8 cellular contexts compared by ENCODE assay signal in the genomic region with DNA sequence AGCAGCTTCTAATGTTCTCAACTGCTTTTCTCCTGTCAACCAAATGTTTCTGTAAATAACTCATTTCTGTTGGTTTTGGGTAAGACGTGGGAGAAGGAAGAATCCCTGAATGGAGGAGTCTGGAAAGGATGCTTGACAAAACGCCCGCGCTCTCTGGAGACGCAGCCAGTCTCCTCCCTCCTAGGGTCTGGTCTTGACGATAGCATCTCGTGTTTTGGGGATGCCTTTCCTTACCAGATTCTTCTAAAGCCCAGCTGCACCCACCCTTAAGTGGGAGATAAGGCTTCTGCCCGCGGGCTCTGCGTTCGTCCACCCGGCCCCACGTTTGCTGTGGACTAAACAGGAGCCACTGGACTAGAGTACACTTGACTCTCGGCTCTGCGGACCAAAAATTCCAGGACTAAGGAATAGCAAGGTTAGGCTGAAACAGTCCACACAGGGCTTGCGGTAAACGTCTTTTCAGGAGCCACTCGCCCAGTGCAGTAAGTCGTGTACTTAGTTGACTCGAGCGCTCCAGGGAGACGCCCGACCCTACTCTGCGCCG. TPM values are rescaled to one million over a fixed set of nuclear protein-coding genes. Genes with fewer than 3 reads are reported as not detected.
DNase-seq lines count a peak whose midpoint lies in the region; ATAC-seq, FAIRE-seq and TF ChIP-seq lines count a peak whose summit lies in the region.

No MANE protein-coding gene starts in this region.

- H3K36me3 ChIP-seq in IMR-90 (ENCODE audit: control insufficient read depth, insufficient read depth, low read length) (peaks cover 10% of the 10 kb centered on the region), K562 (ENCODE audit: control insufficient read depth, insufficient read depth, low read length) (peaks cover 29% of the 10 kb centered on the region), iPS-20b (ENCODE audit: insufficient read depth, low read depth, low read length) (peaks cover 22% of the 10 kb centered on the region), small intestine (ENCODE audit: control insufficient read depth in 2 of 2, insufficient read depth in 2 of 2, low read length in 2 of 2) (no peaks in the 10 kb centered on the region), OCI-LY7 (ENCODE audit: insufficient read depth, low read length) (no peaks in the 10 kb centered on the region), Karpas-422 (ENCODE audit: insufficient read depth, low read length) (no peaks in the 10 kb centered on the region)

- FAIRE-seq in K562 (lab: Jason Lieb, UNC) (peak; percentile 48), small intestine (lab: Jason Lieb, UNC) (no peak), HTR-8/SVneo (lab: Jason Lieb, UNC) (no peak)

- peak overlapping the region; percentile 41; the same call in 1 of the 2 replicates for H3K23ac ChIP-seq in IMR-90 (ENCODE audit: low read depth, low read length)

- H2AK5ac ChIP-seq in IMR-90 (ENCODE audit: low read depth, low read length): no peak overlapping the region

- no peak overlapping the region for H3K18ac ChIP-seq in IMR-90 (ENCODE audit: low read depth, low read length)

- peak overlapping the region; percentile 23; the same call in 1 of the 3 replicates for H2BK15ac ChIP-seq in IMR-90 (ENCODE audit: low read depth, low read length)

- ATAC-seq in IMR-90 (ENCODE audit: low read depth): peak; percentile 54
- peak; percentile 20 for ATAC-seq in K562

- H4K91ac ChIP-seq in IMR-90 (ENCODE audit: insufficient read depth, low read depth, low read length): peak overlapping the region; percentile 54; the same call in 1 of the 2 replicates

- TF ChIP-seq EP300 in K562 (IDR thresholded peaks at IDR 0.05; ENCODE audit: low read length): no peak

- TF ChIP-seq CTCF in IMR-90 (conservative IDR thresholded peaks at IDR 0.05; ENCODE audit: low read depth, low read length): no peak
- TF ChIP-seq CTCF in K562 (IDR thresholded peaks at IDR 0.05 in 2 of 3, conservative IDR thresholded peaks at IDR 0.05 in 1 of 3; ENCODE audit: insufficient read depth in 2 of 3, low read depth in 1 of 3, low read length in 3 of 3): no peak
- TF ChIP-seq CTCF in OCI-LY7 (conservative IDR thresholded peaks at IDR 0.05; ENCODE audit: low read length): no peak

- POLR2A ChIA-PET in IMR-90 (lab: Charles Lee; ENCODE audit: unreplicated experiment): interaction anchor here (1.4 kb wide), 1 partner anchor 12 kb away, joined by 6 read pairs; no protein-coding TSS in a partner anchor
- POLR2A ChIA-PET in K562 (lab: Yijun Ruan, JAX): interaction anchor here (0.8 to 2.8 kb wide), 8 partner anchors 8 to 87 kb away, joined by 3 to 22 read pairs (median 4); no protein-coding TSS in a partner anchor
- POLR2A ChIA-PET in OCI-LY7 (lab: Charles Lee): no interaction called here

- CTCF ChIA-PET in IMR-90 (lab: Yijun Ruan, JAX): interaction anchor here (1.1 kb wide), 1 partner anchor 11 kb away, joined by 9 read pairs; no protein-coding TSS in a partner anchor
- CTCF ChIA-PET in K562 (lab: Yijun Ruan, JAX; ENCODE audit: low intra/inter-chr PET ratio): interaction anchor here (1.5 kb wide), 1 partner anchor 88 kb away, joined by 4 read pairs; no protein-coding TSS in a partner anchor
- CTCF ChIA-PET in OCI-LY7 (lab: Charles Lee; ENCODE audit: unreplicated experiment): no interaction called here

- H3K4ac ChIP-seq in IMR-90 (ENCODE audit: low read depth, low read length): peak overlapping the region; percentile 94

- H3K9me3 ChIP-seq in IMR-90 (ENCODE audit: control insufficient read depth, insufficient read depth, low read length) (no peaks in the 10 kb centered on the region), K562 (replicated peaks; ENCODE audit: control insufficient read depth, insufficient read depth, low read depth, low read length) (no peaks in the 10 kb centered on the region), iPS-20b (ENCODE audit: insufficient read depth, low read depth, low read length) (no peaks in the 10 kb centered on the region), small intestine (ENCODE audit: control insufficient read depth, low read depth) (no peaks in the 10 kb centered on the region), OCI-LY7 (ENCODE audit: low read length) (no peaks in the 10 kb centered on the region), Karpas-422 (ENCODE audit: low read length) (no peaks in the 10 kb centered on the region)

- H4K20me1 ChIP-seq in IMR-90 (ENCODE audit: insufficient read depth, low read length): no peaks in the 10 kb centered on the region
- H4K20me1 ChIP-seq in K562 (replicated peaks; ENCODE audit: control insufficient read depth, insufficient read depth, low read length): no peaks in the 10 kb centered on the region
- no peaks in the 10 kb centered on the region for H4K20me1 ChIP-seq in OCI-LY7 (ENCODE audit: insufficient read depth, low read length)
- H4K20me1 ChIP-seq in Karpas-422 (ENCODE audit: insufficient read depth, low read depth, low read length): no peaks in the 10 kb centered on the region

- H3K56ac ChIP-seq in IMR-90 (ENCODE audit: extremely low read depth, insufficient read depth, low read length): no peak overlapping the region

- H3K4me3 ChIP-seq in IMR-90 (ENCODE audit: insufficient read depth, low read depth, low read length): peak overlapping the region; percentile 60
- H3K4me3 ChIP-seq in K562: peak overlapping the region; percentile 55
- peak overlapping the region; percentile 78 for H3K4me3 ChIP-seq in iPS-20b (ENCODE audit: low read length)
- H3K4me3 ChIP-seq in small intestine (ENCODE audit: low read depth in 1 of 2, low read length in 2 of 2): peak overlapping the region in 1 of 2 donors; percentile 57
- no peak overlapping the region for H3K4me3 ChIP-seq in OCI-LY7 (ENCODE audit: low read depth, low read length, poor library complexity, severe bottlenecking)
- no peak overlapping the region for H3K4me3 ChIP-seq in Karpas-422 (ENCODE audit: low read length)

- no peak overlapping the region for H2BK5ac ChIP-seq in IMR-90 (ENCODE audit: low read depth, low read length, poor library complexity, severe bottlenecking)

- H3K27ac ChIP-seq in IMR-90 (ENCODE audit: insufficient read depth, low read length): no peak overlapping the region
- H3K27ac ChIP-seq in K562 (ENCODE audit: extremely low read depth, low read depth, low read length): peak overlapping the region; percentile 82
- H3K27ac ChIP-seq in iPS-20b (ENCODE audit: low read length): no peak overlapping the region
- peak overlapping the region; percentile 36 to 94 for H3K27ac ChIP-seq in small intestine (ENCODE audit: low read depth in 1 of 2, low read length in 1 of 2)
- H3K27ac ChIP-seq in OCI-LY7 (ENCODE audit: low read depth, low read length, poor library complexity, severe bottlenecking): no peak overlapping the region
- H3K27ac ChIP-seq in Karpas-422 (ENCODE audit: low read length): no peak overlapping the region

- TF ChIP-seq POLR2A in IMR-90 (IDR thresholded peaks at IDR 0.05; ENCODE audit: low read depth, low read length): no peak
- no peak for TF ChIP-seq POLR2A in K562 (conservative IDR thresholded peaks at IDR 0.05)

- in situ Hi-C loops in IMR-90 (cut with MboI; ENCODE audit: low sequenced_read_pairs) (no loop called here), K562 (cut with MboI) (no loop called here)

- no peak overlapping the region for H3K9ac ChIP-seq in IMR-90 (ENCODE audit: low read depth, low read length)
- peak overlapping the region; percentile 78 to 93 for H3K9ac ChIP-seq in K562 (ENCODE audit: insufficient read depth in 1 of 2, low read depth in 2 of 2, low read length in 2 of 2)
- H3K9ac ChIP-seq in iPS-20b (ENCODE audit: low read depth, low read length): peak overlapping the region; percentile 55; the same call in 1 of the 2 replicates
- no peak overlapping the region for H3K9ac ChIP-seq in Karpas-422 (ENCODE audit: low read length)

- H2BK120ac ChIP-seq in IMR-90 (ENCODE audit: low read depth, low read length): peak overlapping the region; percentile 55; the same call in 1 of the 2 replicates

- H3K14ac ChIP-seq in IMR-90 (replicated peaks; ENCODE audit: low read depth, low read length): peak overlapping the region; percentile 44; the same call in 1 of the 2 replicates

- no peak overlapping the region for H2BK20ac ChIP-seq in IMR-90 (ENCODE audit: low read depth, low read length)

- intact Hi-C loops in IMR-90 (cut with micrococcal nuclease): loop anchor here (2.0 kb wide), 1 partner anchor 41 kb away; no protein-coding TSS in a partner anchor
- intact Hi-C loops in K562 (cut with micrococcal nuclease): no loop called here
- intact Hi-C loops in OCI-LY7 (cut with micrococcal nuclease; ENCODE audit: unreplicated experiment): no loop called here

- H3K27me3 ChIP-seq in IMR-90 (ENCODE audit: control insufficient read depth, insufficient read depth, low read length) (no peaks in the 10 kb centered on the region), K562 (ENCODE audit: control insufficient read depth in 2 of 2, insufficient read depth in 2 of 2, low read length in 2 of 2) (no peaks in the 10 kb centered on the region), iPS-20b (ENCODE audit: insufficient read depth, low read length) (peaks cover 25% of the 10 kb centered on the region), small intestine (ENCODE audit: control insufficient read depth in 2 of 2, insufficient read depth in 2 of 2, low read length in 2 of 2) (no peaks in the 10 kb centered on the region), Karpas-422 (ENCODE audit: low read length) (no peaks in the 10 kb centered on the region)

- H3K4me1 ChIP-seq in IMR-90 (ENCODE audit: control insufficient read depth, insufficient read depth, low read length) (no peaks in the 10 kb centered on the region; the same call in 1 of the 2 replicates), K562 (replicated peaks in 1 of 2; ENCODE audit: control insufficient read depth in 2 of 2, insufficient read depth in 2 of 2, low read length in 2 of 2) (peaks cover 15 to 20% of the 10 kb centered on the region in 2 experiments; a peak in 4 of 5 replicates), iPS-20b (ENCODE audit: insufficient read depth, low read length) (no peaks in the 10 kb centered on the region), small intestine (ENCODE audit: control insufficient read depth in 2 of 2, insufficient read depth in 1 of 2, low read depth in 1 of 2, low read length in 1 of 2) (no peaks in the 10 kb centered on the region), OCI-LY7 (ENCODE audit: insufficient read depth, low read length, poor library complexity, severe bottlenecking) (no peaks in the 10 kb centered on the region), Karpas-422 (ENCODE audit: low read length) (no peaks in the 10 kb centered on the region)

- H2AFZ ChIP-seq in IMR-90 (replicated peaks; ENCODE audit: low read length, poor library complexity) (peak overlapping the region; percentile 99), K562 (ENCODE audit: low read depth, low read length) (peak overlapping the region; percentile 90), OCI-LY7 (ENCODE audit: low read length) (no peak overlapping the region), Karpas-422 (ENCODE audit: low read length) (no peak overlapping the region)

- H3K79me2 ChIP-seq in K562 (ENCODE audit: control insufficient read depth, insufficient read depth, low read length) (peaks cover 28% of the 10 kb centered on the region), OCI-LY7 (ENCODE audit: insufficient read depth, low read depth, low read length) (no peaks in the 10 kb centered on the region), Karpas-422 (ENCODE audit: low read length) (no peaks in the 10 kb centered on the region)

- H4K8ac ChIP-seq in IMR-90 (ENCODE audit: low read depth in 2 of 2, low read length in 2 of 2): peak overlapping the region; percentile 84 to 85; a peak in 2 of 4 replicates

- H4K5ac ChIP-seq in IMR-90 (ENCODE audit: low read depth, low read length): peak overlapping the region; percentile 1; the same call in 1 of the 2 replicates

- H3K9me1 ChIP-seq in IMR-90 (ENCODE audit: insufficient read depth, low read length) (peaks cover 11% of the 10 kb centered on the region; the same call in 1 of the 2 replicates), K562 (ENCODE audit: control insufficient read depth, insufficient read depth, low read length) (no peaks in the 10 kb centered on the region)

- H3K9me2 ChIP-seq in OCI-LY7 (ENCODE audit: insufficient read depth, low read length) (no peaks in the 10 kb centered on the region), Karpas-422 (replicated peaks; ENCODE audit: insufficient read depth, low read length) (no peaks in the 10 kb centered on the region)

- 3% methylated on average over 16 of the region's 25 CpGs; no CpG with 5 or more reads in 1 of the 2 experiments for WGBS in IMR-90 (ENCODE audit: extremely low coverage in 2 of 2, insufficient read length in 1 of 2), 2 experiments
- WGBS in K562 (ENCODE audit: insufficient coverage, low coverage, missing lambda C conversion rate): 4% methylated on average over 16 of the region's 25 CpGs
- 4 to 8% (median 5%) methylated on average over 25 of the region's 25 CpGs for WGBS in small intestine, 3 donors

- DNase-seq in IMR-90 (peak; percentile 23), K562 (ENCODE audit: extremely low read depth in 1 of 4, low spot score in 3 of 4) (peak; percentile 41 to 63 (median 60)), small intestine (no peak), kidney glomerular epithelial cell (lab: John Stamatoyannopoulos, UW) (no peak), OCI-LY7 (ENCODE audit: low spot score) (no peak), HTR-8/SVneo (ENCODE audit: insufficient read length, low spot score) (no peak), Karpas-422 (no peak)

- peak overlapping the region; percentile 19 for H2AK9ac ChIP-seq in IMR-90 (replicated peaks; ENCODE audit: low read depth, low read length, poor library complexity)

- peaks cover 18% of the 10 kb centered on the region in 2 experiments for H3K79me1 ChIP-seq in IMR-90 (ENCODE audit: low read depth in 1 of 2, low read length in 2 of 2)

- BruUV-seq in IMR-90 (replicated peaks; lab: Mats Ljungman, UMichigan) (no TSS peak), K562 (replicated peaks; lab: Mats Ljungman, UMichigan) (TSS peak; percentile 48), OCI-LY7 (replicated peaks; lab: Mats Ljungman, UMichigan) (no TSS peak)

- H3K4me2 ChIP-seq in IMR-90 (ENCODE audit: low read depth, low read length) (peak overlapping the region; percentile 69), K562 (ENCODE audit: insufficient read depth, low read length) (peak overlapping the region; percentile 81), OCI-LY7 (ENCODE audit: low read length) (no peak overlapping the region), Karpas-422 (ENCODE audit: low read depth, low read length, poor library complexity, severe bottlenecking) (no peak overlapping the region)

- TF ChIP-seq RAD21 in IMR-90 (IDR thresholded peaks at IDR 0.05; ENCODE audit: low read length) (no peak), K562 (CRISPR knock-in tag; conservative IDR thresholded peaks at IDR 0.05 in 1 of 2, IDR thresholded peaks at IDR 0.05 in 1 of 2) (no peak)

- dilution Hi-C loops in IMR-90 (cut with HindIII; ENCODE audit: low sequenced_read_pairs, unreplicated experiment): no loop called here

RNA-seq across cellular contexts. Expression of gene CTSL, which starts 0.5 kb away (rescaled TPM):
- total RNA-seq in IMR-90 (2012; rRNA removed) (57.0 and 89.7 TPM in 2 replicates), K562 (2014; rRNA removed) (81.5 and 97.6 TPM in 2 replicates), K562 (2014; rRNA removed; fragmentation: Illumina TruSeq; extraction: Trizol) (93.7 and 105 TPM in 2 replicates), K562 (2015; rRNA removed; fragmentation: Illumina TruSeq; extraction: Trizol) (73.7 and 78.3 TPM in 2 replicates), K562 (2021) (65.7 and 76.4 TPM in 2 replicates), OCI-LY7 (2022) (not detected in 2 replicates)
- polyA plus RNA-seq in IMR-90 (2012; rRNA removed) (104 and 112 TPM in 2 replicates), K562 (2011; rRNA removed) (82.5 and 165 TPM in 2 replicates), K562 (2014; fragmentation: Illumina TruSeq; extraction: Trizol) (98.7 and 108 TPM in 2 replicates), K562 (2014; fragmentation: Nextera tagmentation; extraction: Ambion mirVana) (10 to 100 TPM; 55.9 to 61.8 TPM), K562 (2014; rRNA removed) (111 and 118 TPM in 2 replicates), small intestine (10 to 100 TPM; 21.0 to 90.7 (median 23.5) TPM)
- polyA plus RNA-seq in IMR-90 (2012; cell fraction: cytosol; rRNA removed): 45.3 and 56.3 TPM in 2 replicates
- 13.5 and 55.6 TPM in 2 replicates for polyA plus RNA-seq in IMR-90 (2012; cell fraction: nucleus; rRNA removed; ENCODE audit: low replicate concordance)
- total RNA-seq in K562 (2011; cell fraction: chromatin; rRNA removed; ENCODE audit: low replicate concordance): 106 and 129 TPM in 2 replicates
- total RNA-seq in K562 (2011; cell fraction: nucleolus; rRNA removed): 121 and 124 TPM in 2 replicates
- total RNA-seq in K562 (2011; cell fraction: nucleoplasm; rRNA removed): 126 and 169 TPM in 2 replicates
- 70.7 and 75.2 TPM in 2 replicates for polyA plus RNA-seq in K562 (2011; cell fraction: cytosol; rRNA removed)
- polyA plus RNA-seq in K562 (2011; cell fraction: nucleus; rRNA removed): 41.8 and 42.6 TPM in 2 replicates
- 93.9 and 142 TPM in 2 replicates for polyA plus RNA-seq in K562 (2012)
- 62.7 and 104 TPM in 2 replicates for polyA minus RNA-seq in K562 (2011; rRNA and poly(A)+ RNA removed)
- polyA minus RNA-seq in K562 (2011; cell fraction: cytosol; rRNA and poly(A)+ RNA removed): 18.7 and 35.0 TPM in 2 replicates
- 12.0 and 12.6 TPM in 2 replicates for polyA minus RNA-seq in K562 (2011; cell fraction: nucleus; rRNA and poly(A)+ RNA removed)
- total RNA-seq in OCI-LY7 (2014; rRNA removed; shearing (Covaris generic)): not detected in 2 replicates
- not detected in 2 replicates for total RNA-seq in Karpas-422 (2014; rRNA removed; shearing (Covaris generic); ENCODE audit: low replicate concordance)

Comparison
In these comparisons a context has a peak if more than half of its experiments do, and no peak if none do; other contexts are left out.
1. DNase-seq: peak in IMR-90 (single experiment) and K562 (4 of 4); none in small intestine (single experiment), kidney glomerular epithelial cell (single experiment), OCI-LY7 (single experiment), HTR-8/SVneo (single experiment) and Karpas-422 (single experiment).
2. H2AFZ ChIP-seq: peak in IMR-90 (single experiment) and K562 (single experiment); none in OCI-LY7 (single experiment) and Karpas-422 (single experiment).
3. H3K27ac ChIP-seq: peak in K562 (single experiment) and small intestine (2 of 2); none in IMR-90 (single experiment), iPS-20b (single experiment), OCI-LY7 (single experiment) and Karpas-422 (single experiment).
4. H3K4me2 ChIP-seq: peak in IMR-90 (single experiment) and K562 (single experiment); none in OCI-LY7 (single experiment) and Karpas-422 (single experiment).
5. H3K4me3 ChIP-seq: peak in IMR-90 (single experiment), K562 (single experiment) and iPS-20b (single experiment); none in OCI-LY7 (single experiment) and Karpas-422 (single experiment).
6. H3K9ac ChIP-seq: peak in K562 (2 of 2) and iPS-20b (single experiment); none in IMR-90 (single experiment) and Karpas-422 (single experiment).
7. RNA of gene CTSL, which starts 0.5 kb away (total RNA-seq): 65.7 to 169 TPM in K562 and 57.0 to 89.7 TPM in IMR-90; not detected in OCI-LY7 and not detected in Karpas-422; every median in the first group is over 10 times any median in the second.